27 cellular contexts compared by ENCODE assay signal in genomic region chrX:117840645-117841044, GRCh38.
DNase-seq lines count a peak whose midpoint lies in the region; ATAC-seq, FAIRE-seq and TF ChIP-seq lines count a peak whose summit lies in the region.
"Had no signal": no experiment of that assay in that cellular context is flagged by ENCODE, and none has a peak within 500 bp of the region (broad histone marks: within the 10 kb centered on the region; RNA-seq: fewer than 3 reads in every experiment).

No MANE protein-coding gene starts in this region.

- no peak overlapping the region for H2AK5ac ChIP-seq in H9 (ENCODE audit: insufficient read length, low read length)

- no peak overlapping the region for H2BK12ac ChIP-seq in H9 (ENCODE audit: insufficient read length, low read depth, low read length)

- no peak for TF ChIP-seq CTCF in kidney (IDR thresholded peaks at IDR 0.05; ENCODE audit: borderline replicate concordance, extremely low read depth, insufficient read depth)
- no peak for TF ChIP-seq CTCF in H9 (conservative IDR thresholded peaks at IDR 0.05)

- H3K4me3 ChIP-seq in kidney (ENCODE audit: low read length in 2 of 2), result no peak overlapping the region
- H3K4me3 ChIP-seq: GM23248, HAP-1, SK-N-MC had no signal

- no peak overlapping the region for H2AFZ ChIP-seq in H9 (ENCODE audit: low read length)
- H2AFZ ChIP-seq: GM23248 had no signal

- H3K79me1 ChIP-seq in H9 (ENCODE audit: insufficient read depth, low read depth, low read length, poor library complexity, severe bottlenecking), result no peaks in the 10 kb centered on the region

- H3K4me1 ChIP-seq in kidney (ENCODE audit: control insufficient read depth in 1 of 2, insufficient read depth in 1 of 2, low read depth in 1 of 2, low read length in 2 of 2) (no peaks in the 10 kb centered on the region), H9 (ENCODE audit: insufficient read depth, low read length) (no peaks in the 10 kb centered on the region)
- H3K4me1 ChIP-seq: HAP-1 had no signal

- H3K9me3 ChIP-seq in kidney (ENCODE audit: control insufficient read depth in 1 of 2, low read length in 2 of 2) (no peaks in the 10 kb centered on the region), H9 (ENCODE audit: control insufficient read depth, low read depth, low read length) (peaks cover 18% of the 10 kb centered on the region)
- H3K9me3 ChIP-seq: HAP-1 had no signal

- H3K36me3 ChIP-seq in kidney (ENCODE audit: control insufficient read depth in 1 of 2, insufficient read depth in 2 of 2, low read length in 2 of 2), result no peaks in the 10 kb centered on the region
- H3K36me3 ChIP-seq: HAP-1 had no signal

- no peaks in the 10 kb centered on the region for H3K23me2 ChIP-seq in H9 (ENCODE audit: insufficient read length, low read depth, low read length, poor library complexity, severe bottlenecking)

- no peak overlapping the region for H3K18ac ChIP-seq in H9 (ENCODE audit: insufficient read length, low read depth, low read length)

- H4K91ac ChIP-seq in H9 (ENCODE audit: insufficient read length, low read depth, low read length), result no peak overlapping the region

- H3K9ac ChIP-seq in kidney (ENCODE audit: low read length in 2 of 2) (no peak overlapping the region), H9 (ENCODE audit: extremely low read depth, insufficient read length, low read length) (no peak overlapping the region)
- H3K9ac ChIP-seq: GM23248 had no signal

- WGBS in H9 (ENCODE audit: extremely low coverage, insufficient read length, low lambda C conversion rate), result no CpG with 5 or more reads among the region's 3 CpGs

- no peak overlapping the region for H2BK5ac ChIP-seq in H9 (ENCODE audit: insufficient read length, low read length)

- H3K4me2 ChIP-seq in H9 (ENCODE audit: insufficient read depth, insufficient read length, low read length), result no peak overlapping the region

- no peak overlapping the region for H4K8ac ChIP-seq in H9 (replicated peaks; ENCODE audit: insufficient read length, low read depth, low read length)

- H3K27me3 ChIP-seq in H9 (ENCODE audit: insufficient read depth, low read length), result no peaks in the 10 kb centered on the region

- peaks cover 0 to 2% of the 10 kb centered on the region in 2 donors for H3K9me3 Mint-ChIP-seq in activated T-cell treated with anti-CD3 and anti-CD28 coated beads, Interleukin-2, amount 50 U/mL, for 72 hours
- H3K9me3 Mint-ChIP-seq in H9, result peaks cover 7 to 62% of the 10 kb centered on the region in 2 experiments

- no peak overlapping the region for H3T11ph ChIP-seq in H9 (ENCODE audit: low read length)

- no peaks in the 10 kb centered on the region for H4K20me1 ChIP-seq in H9 (ENCODE audit: control insufficient read depth, insufficient read depth, insufficient read length)

- ATAC-seq in GM19395 (IDR thresholded peaks at IDR 0.05; ENCODE audit: unreplicated experiment), result peak; percentile 55
- no peak for ATAC-seq in activated T-cell treated with anti-CD3 and anti-CD28 coated beads, Interleukin-2, amount 50 U/mL, for 72 hours (replicated peaks in 1 of 2)
- ATAC-seq: CD8-positive, alpha-beta T cell had no signal

- H3K56ac ChIP-seq in H9 (ENCODE audit: insufficient read length, low read depth, low read length), result no peak overlapping the region

- no peak overlapping the region for H3K27ac Mint-ChIP-seq in activated T-cell treated with anti-CD3 and anti-CD28 coated beads, Interleukin-2, amount 50 U/mL, for 72 hours
- no peak overlapping the region for H3K27ac Mint-ChIP-seq in H9
- H3K27ac Mint-ChIP-seq: CD8-positive, alpha-beta T cell had no signal

- DNase-seq in ACHN (peak; percentile 10), HK-2 (ENCODE audit: unreplicated experiment) (peak; percentile 36), kidney (no peak), A172 (ENCODE audit: low spot score) (no peak), urothelium cell line (ENCODE audit: low spot score) (no peak), H9 (no peak)
- no peak for DNase-seq in activated T-cell treated with anti-CD3 and anti-CD28 coated beads, Interleukin-2, amount 50 U/mL, for 72 hours
- DNase-seq: AML-193; C1 segment of cervical spinal cord; Calu3; CD8-positive, alpha-beta T cell; DMS153; GM23248; KBM-7; NCI-H1105; NCI-H1694; NCI-H2081; NCI-H2171; NCI-H526; Right ventricle myocardium superior; SW 1271; T-helper 2 cell had no signal

- in situ Hi-C loops in ACHN (cut with HindIII; ENCODE audit: low pct_ligation_motif_present, low pct_unique_long_range_greater_than_20kb, low sequenced_read_pairs), result no loop called here

- no peaks in the 10 kb centered on the region for H3K79me2 ChIP-seq in H9 (ENCODE audit: insufficient read depth, low read length)

- no peaks in the 10 kb centered on the region for H3K4me1 Mint-ChIP-seq in activated T-cell treated with anti-CD3 and anti-CD28 coated beads, Interleukin-2, amount 50 U/mL, for 72 hours (ENCODE audit: low read depth)
- H3K4me1 Mint-ChIP-seq in H9, result no peaks in the 10 kb centered on the region

- H3K27me3 Mint-ChIP-seq in activated T-cell treated with anti-CD3 and anti-CD28 coated beads, Interleukin-2, amount 50 U/mL, for 72 hours (ENCODE audit: low read depth), result no peaks in the 10 kb centered on the region
- H3K27me3 Mint-ChIP-seq in H9 (ENCODE audit: low read depth), result no peaks in the 10 kb centered on the region

- no peak overlapping the region for H2BK120ac ChIP-seq in H9 (ENCODE audit: low read depth, low read length, poor library complexity, severe bottlenecking)

- no peak overlapping the region for H3K27ac ChIP-seq in kidney (ENCODE audit: low read depth in 2 of 2, low read length in 2 of 2)
- no peak overlapping the region for H3K27ac ChIP-seq in H9 (ENCODE audit: insufficient read length, low read depth, low read length)
- H3K27ac ChIP-seq: 22Rv1, GM23248, HL-60, SK-N-MC had no signal

- no peak overlapping the region for H4K5ac ChIP-seq in H9 (ENCODE audit: insufficient read length, low read depth, low read length)

- no peak overlapping the region for H3K4me3 Mint-ChIP-seq in activated T-cell treated with anti-CD3 and anti-CD28 coated beads, Interleukin-2, amount 50 U/mL, for 72 hours
- no peak overlapping the region for H3K4me3 Mint-ChIP-seq in H9
- H3K4me3 Mint-ChIP-seq: CD8-positive, alpha-beta T cell had no signal

- no peak overlapping the region for H2BK15ac ChIP-seq in H9 (ENCODE audit: low read depth, low read length)

- H3K36me3 Mint-ChIP-seq in activated T-cell treated with anti-CD3 and anti-CD28 coated beads, Interleukin-2, amount 50 U/mL, for 72 hours (ENCODE audit: insufficient read depth in 2 of 2), result no peaks in the 10 kb centered on the region
- peaks cover 0 to 4% (median 0%) of the 10 kb centered on the region in 3 experiments; a peak in 4 of 7 replicates for H3K36me3 Mint-ChIP-seq in H9 (ENCODE audit: insufficient read depth in 1 of 3, low read depth in 3 of 3)
- H3K36me3 Mint-ChIP-seq: CD8-positive, alpha-beta T cell had no signal

- intact Hi-C loops in kidney (cut with DNase I), result no loop called here

- no peak overlapping the region for H2BK20ac ChIP-seq in H9 (ENCODE audit: low read depth, low read length, poor library complexity, severe bottlenecking)

- H3K23ac ChIP-seq in H9 (ENCODE audit: insufficient read length, low read depth, low read length), result no peak overlapping the region

- FAIRE-seq in kidney (lab: Jason Lieb, UNC) (peak; percentile 11), urothelium cell line (lab: Jason Lieb, UNC) (no peak)

- H3K14ac ChIP-seq in H9 (ENCODE audit: insufficient read depth, low read length), result no peak overlapping the region

- H3K4ac ChIP-seq in H9 (ENCODE audit: low read depth, low read length), result no peak overlapping the region

Comparison
In these comparisons a context has a peak if more than half of its experiments do, and no peak if none do; other contexts are left out.
1. DNase-seq: peak in ACHN (single experiment) and HK-2 (single experiment); none in kidney (single experiment), A172 (single experiment), urothelium cell line (single experiment), activated T-cell treated with anti-CD3 and anti-CD28 coated beads, Interleukin-2, amount 50 U/mL, for 72 hours (0 of 2) and H9 (single experiment).